In genomic region chr2:23924589-23925359, GRCh38 we compare ENCODE assay signal across 1 cellular context.
TF ChIP-seq lines count a peak whose summit lies in the region.

No MANE protein-coding gene starts in this region.

TF ChIP-seq in HepG2, 621 proteins besides CTCF, POLR2A, EP300 and RAD21:
- TF ChIP-seq NONO (IDR thresholded peaks at IDR 0.05) (no peak), NONO (CRISPR knock-in tag; conservative IDR thresholded peaks at IDR 0.05) (0 out of 2 replicates have a peak, but pooled peaks have one; percentile 5), TCF7 (IDR thresholded peaks at IDR 0.05; ENCODE audit: low read depth) (no peak), ATRX (CRISPR knock-in tag; IDR thresholded peaks at IDR 0.05; ENCODE audit: borderline replicate concordance) (no peak), ZNF432 (CRISPR knock-in tag; IDR thresholded peaks at IDR 0.05; ENCODE audit: borderline replicate concordance) (no peak)
- TF ChIP-seq, protein P1, sequence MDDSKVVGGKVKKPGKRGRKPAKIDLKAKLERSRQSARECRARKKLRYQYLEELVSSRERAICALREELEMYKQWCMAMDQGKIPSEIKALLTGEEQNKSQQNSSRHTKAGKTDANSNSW (CRISPR knock-in tag; IDR thresholded peaks at IDR 0.05; ENCODE audit: borderline replicate concordance) = 0 out of 2 replicates have a peak, but pooled peaks have one; percentile 48
